Comparison of ENCODE assay signal across 13 cellular contexts in the genomic region with DNA sequence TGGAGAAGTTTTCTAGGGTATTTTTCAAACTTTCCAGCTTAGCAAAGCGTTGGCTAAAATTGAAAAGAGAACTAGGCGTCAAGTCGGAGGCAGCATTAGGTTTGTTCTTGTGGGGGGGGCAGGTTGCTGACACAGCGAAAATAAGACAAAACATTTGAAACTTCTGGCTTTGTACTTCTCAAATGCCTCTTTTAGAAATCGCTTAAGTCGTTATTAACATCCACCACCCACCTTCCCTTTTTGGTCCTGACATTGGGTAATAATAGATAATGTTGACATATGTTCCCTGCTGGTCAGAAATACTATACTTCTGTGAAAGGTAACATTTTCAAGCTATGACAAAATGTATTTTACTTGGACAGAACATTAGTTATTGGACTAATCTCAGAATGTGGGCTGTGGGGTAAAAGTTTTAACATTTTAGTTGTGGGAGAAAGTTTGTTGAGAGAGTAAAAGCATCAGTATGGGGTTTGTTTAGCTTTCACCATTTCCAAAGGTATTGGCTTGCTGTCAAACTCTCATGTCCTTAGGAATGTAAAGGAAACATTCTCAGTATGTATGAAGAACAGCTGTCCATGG.
DNase-seq lines count a peak whose midpoint lies in the region; ATAC-seq and TF ChIP-seq lines count a peak whose summit lies in the region.
"Had no signal": no experiment of that assay in that cellular context is flagged by ENCODE, and none has a peak within 500 bp of the region (broad histone marks: within the 10 kb centered on the region; RNA-seq: fewer than 3 reads in every experiment).

No MANE protein-coding gene starts in this region.

- 44% methylated on average over 6 of the region's 6 CpGs for WGBS in right cardiac atrium

- ATAC-seq in HG02588 (IDR thresholded peaks at IDR 0.05; ENCODE audit: unreplicated experiment), result peak; percentile 61
- ATAC-seq in right cardiac atrium, result peak; percentile 48 to 63
- ATAC-seq in GM21526 (IDR thresholded peaks at IDR 0.05; ENCODE audit: low FRiP score, unreplicated experiment), result no peak
- ATAC-seq in foreskin keratinocyte, result no peak

- no peak overlapping the region for H3K27ac ChIP-seq in right cardiac atrium (ENCODE audit: low read length)
- no peak overlapping the region for H3K27ac ChIP-seq in foreskin keratinocyte
- H3K27ac ChIP-seq: epithelial cell of prostate had no signal

- DNase-seq in amniotic epithelial cell (ENCODE audit: low read depth) (peak; percentile 18), right cardiac atrium (peak; percentile 33 to 64 (median 58)), smooth muscle cell of the brain vasculature (ENCODE audit: low read depth, low spot score) (peak; percentile 55), NAMALWA (ENCODE audit: low spot score) (no peak), NCI-H1092 treated with DMSO at 0.1 percent for 48 hours (lab: John Stamatoyannopoulos, UW) (no peak), foreskin keratinocyte (no peak)
- DNase-seq: activated naive CD4-positive, alpha-beta T cell treated with anti-CD3 and anti-CD28 coated beads for 36 hours; NCI-H187 treated with DMSO at 0.1 percent for 48 hours; stimulated activated CD4-positive, alpha-beta T cell treated with anti-CD3 and anti-CD28 coated beads, Interleukin-12 subunit alpha, Interleukin-12 subunit beta, amount 100 ng/mL, for 4 hours; stimulated activated naive CD4-positive, alpha-beta T cell treated with Interleukin-2 at 50 U/mL for 16 hours had no signal

- TF ChIP-seq CTCF in foreskin keratinocyte (conservative IDR thresholded peaks at IDR 0.05), result no peak

- intact Hi-C loops in right cardiac atrium (cut with DNase I), result no loop called here

- H3K4me1 ChIP-seq in right cardiac atrium (ENCODE audit: control insufficient read depth, insufficient read depth, low read length), result no peaks in the 10 kb centered on the region
- H3K4me1 ChIP-seq in foreskin keratinocyte, result no peaks in the 10 kb centered on the region

- no peaks in the 10 kb centered on the region for H3K27me3 ChIP-seq in right cardiac atrium (ENCODE audit: control insufficient read depth, insufficient read depth)
- no peaks in the 10 kb centered on the region for H3K27me3 ChIP-seq in foreskin keratinocyte

- H3K4me3 ChIP-seq in right cardiac atrium (ENCODE audit: low read length), result no peak overlapping the region

- H3K9me3 ChIP-seq in right cardiac atrium (ENCODE audit: control insufficient read depth, low read length), result no peaks in the 10 kb centered on the region

Comparison
In these comparisons a context has a peak if more than half of its experiments do, and no peak if none do; other contexts are left out.
1. ATAC-seq: peak in HG02588 (single experiment) and right cardiac atrium (2 of 2); none in GM21526 (single experiment) and foreskin keratinocyte (single experiment).
2. DNase-seq: peak in amniotic epithelial cell (single experiment), right cardiac atrium (3 of 3) and smooth muscle cell of the brain vasculature (single experiment); none in NAMALWA (single experiment), NCI-H1092 treated with DMSO at 0.1 percent for 48 hours (single experiment) and foreskin keratinocyte (0 of 2).